Comparison of ENCODE assay signal across 8 cellular contexts in genomic region chr3:172710709-172711456, GRCh38. TPM values are rescaled to one million over a fixed set of nuclear protein-coding genes. Genes with fewer than 3 reads are reported as not detected.
DNase-seq lines count a peak whose midpoint lies in the region; ATAC-seq and TF ChIP-seq lines count a peak whose summit lies in the region.

Gene NCEH1 (minus strand): TSS chr3:172711067. CDS start chr3:172710984, 83 bp downstream.

- peak; percentile 45 for TF ChIP-seq POLR2A in breast epithelium (IDR thresholded peaks at IDR 0.05)

- intact Hi-C loops in breast epithelium (cut with DNase I; ENCODE audit: low total_unique reads): no loop called here

- H3K27ac ChIP-seq in VCaP (peak within 1 kb of the TSS; percentile 79), breast epithelium (peak within 1 kb of the TSS; percentile 91), iPS-20b (ENCODE audit: low read length) (no peak within 1 kb of the TSS), skin epidermis (peak within 1 kb of the TSS in 20 of 21 experiments; percentile 58 to 86 (median 82))

- H3K4me1 ChIP-seq in breast epithelium (no peaks in the 10 kb centered on the region), iPS-20b (ENCODE audit: insufficient read depth, low read length) (peaks cover 3% of the 10 kb centered on the region; the same call in 1 of the 2 replicates)

- POLR2A ChIA-PET in AG04449 (lab: Yijun Ruan, JAX): interaction anchor here (0.8 to 2.3 kb wide), 2 partner anchors 39 to 79 kb away, joined by 3 to 14 read pairs; partner anchors contain the start of gene ECT2

- no peaks in the 10 kb centered on the region for H3K36me3 ChIP-seq in breast epithelium
- no peaks in the 10 kb centered on the region for H3K36me3 ChIP-seq in iPS-20b (ENCODE audit: insufficient read depth, low read depth, low read length)

- CTCF ChIA-PET in AG04449 (lab: Yijun Ruan, JAX): interaction anchor here (0.6 to 2.5 kb wide), 14 partner anchors 14 to 79 kb away, joined by 3 to 10 read pairs (median 4); partner anchors contain the start of gene ECT2

- TF ChIP-seq CTCF in AG04449 (IDR thresholded peaks at IDR 0.05; ENCODE audit: insufficient read depth, low read length, missing control alignments) (peak; percentile 82), VCaP (conservative IDR thresholded peaks at IDR 0.05) (peak; percentile 92), breast epithelium (IDR thresholded peaks at IDR 0.05) (peak; percentile 45 to 86 (median 83))

- peak within 1 kb of the TSS; percentile 94 for H3K4me3 ChIP-seq in AG04449 (ENCODE audit: low read depth, low read length)
- peak within 1 kb of the TSS; percentile 74 to 84 (median 78) for H3K4me3 ChIP-seq in breast epithelium
- H3K4me3 ChIP-seq in iPS-20b (ENCODE audit: low read length): peak within 1 kb of the TSS; percentile 82
- H3K4me3 ChIP-seq in skin epidermis: peak within 1 kb of the TSS; percentile 50 to 76 (median 70)

- H3K27me3 ChIP-seq in breast epithelium (no peaks in the 10 kb centered on the region), iPS-20b (ENCODE audit: insufficient read depth, low read length) (peaks cover 13% of the 10 kb centered on the region)

- no peaks in the 10 kb centered on the region for H3K9me3 ChIP-seq in breast epithelium
- no peaks in the 10 kb centered on the region for H3K9me3 ChIP-seq in iPS-20b (ENCODE audit: insufficient read depth, low read depth, low read length)

- H3K9ac ChIP-seq in iPS-20b (ENCODE audit: low read depth, low read length): peak within 1 kb of the TSS; percentile 72

- ATAC-seq in GM18868 (IDR thresholded peaks at IDR 0.05; ENCODE audit: unreplicated experiment) (peak; percentile 99), HG03108 (IDR thresholded peaks at IDR 0.05; ENCODE audit: unreplicated experiment) (peak; percentile 100)

- DNase-seq in AG04449 (ENCODE audit: low read depth, low spot score): peak; percentile 94
- DNase-seq in NCI-H2171 treated with DMSO at 0.1 percent for 48 hours (lab: John Stamatoyannopoulos, UW): peak; percentile 82
- peak; percentile 85 to 87 for DNase-seq in breast epithelium (ENCODE audit: low spot score in 2 of 2)

RNA-seq across cellular contexts. Expression of gene NCEH1, which starts in this region (rescaled TPM):
- total RNA-seq in breast epithelium: 10 to 100 TPM in 2 of 3 donors, 1 to 10 TPM in 1; 8.5 to 23.9 (median 10.4) TPM
